20 cellular contexts compared by ENCODE assay signal in genomic region chr19:29542776-29543175, GRCh38. TPM values are rescaled to one million over a fixed set of nuclear protein-coding genes. Genes with fewer than 3 reads are reported as not detected.
A peak's percentile ranks its signal among the peaks of the same experiment; 100 is the strongest.
DNase-seq lines count a peak whose midpoint lies in the region; ATAC-seq, FAIRE-seq and TF ChIP-seq lines count a peak whose summit lies in the region.
"Had no signal": no experiment of that assay in that cellular context is flagged by ENCODE, and none has a peak within 500 bp of the region (broad histone marks: within the 10 kb centered on the region; RNA-seq: fewer than 3 reads in every experiment).

No MANE protein-coding gene starts in this region.

- H4K20me1 ChIP-seq in HepG2 (ENCODE audit: insufficient read depth, low read length), result no peaks in the 10 kb centered on the region; the same call in 1 of the 2 replicates

- ATAC-seq in right lobe of liver, result no peak
- ATAC-seq in HepG2, result no peak

- POLR2A ChIA-PET in HepG2 (lab: Yijun Ruan, JAX), result no interaction called here

- no peak overlapping the region for H2AFZ ChIP-seq in HepG2 (ENCODE audit: low read length)

- H3K4me2 ChIP-seq in HepG2 (ENCODE audit: low read depth, low read length), result no peak overlapping the region

- FAIRE-seq in HepG2 (lab: Jason Lieb, UNC), result no peak
- FAIRE-seq: D721Med, G401.6, GM12891, GM19239, H1 had no signal

- H3K27ac ChIP-seq in right lobe of liver (no peak overlapping the region), HepG2 (ENCODE audit: extremely low read length, insufficient read depth, low read length) (no peak overlapping the region), sigmoid colon (no peak overlapping the region), esophagus muscularis mucosa (replicated peaks in 1 of 4) (no peak overlapping the region)

- H3K9me3 ChIP-seq in right lobe of liver (no peaks in the 10 kb centered on the region), HepG2 (ENCODE audit: low read length) (no peaks in the 10 kb centered on the region), sigmoid colon (no peaks in the 10 kb centered on the region), esophagus muscularis mucosa (no peaks in the 10 kb centered on the region)
- H3K9me3 ChIP-seq: BE2C, Caco-2 had no signal

- H3K4me1 ChIP-seq in right lobe of liver (no peaks in the 10 kb centered on the region), HepG2 (ENCODE audit: insufficient read depth, low read length) (peaks cover 14% of the 10 kb centered on the region), sigmoid colon (no peaks in the 10 kb centered on the region), esophagus muscularis mucosa (no peaks in the 10 kb centered on the region)
- H3K4me1 ChIP-seq: BE2C had no signal

- in situ Hi-C loops in HepG2 (cut with HindIII; ENCODE audit: extremely low pct_ligation_motif_present, low pct_unique_long_range_greater_than_20kb), result no loop called here

- TF ChIP-seq CTCF in right lobe of liver (IDR thresholded peaks at IDR 0.05) (no peak), HepG2 (CRISPR knock-in tag; IDR thresholded peaks at IDR 0.05) (no peak), sigmoid colon (IDR thresholded peaks at IDR 0.05) (no peak), esophagus muscularis mucosa (IDR thresholded peaks at IDR 0.05) (no peak)

- TF ChIP-seq POLR2A in right lobe of liver (IDR thresholded peaks at IDR 0.05), result no peak
- TF ChIP-seq POLR2A in HepG2 (IDR thresholded peaks at IDR 0.05; ENCODE audit: insufficient read depth in 1 of 2, low read depth in 2 of 2, low read length in 2 of 2), result no peak
- TF ChIP-seq POLR2A in sigmoid colon (IDR thresholded peaks at IDR 0.05), result no peak
- TF ChIP-seq POLR2A in esophagus muscularis mucosa (IDR thresholded peaks at IDR 0.05; ENCODE audit: low read depth), result no peak

- no peak for TF ChIP-seq EP300 in HepG2 (IDR thresholded peaks at IDR 0.05; ENCODE audit: low read depth in 2 of 2, low read length in 2 of 2)
- no peak for TF ChIP-seq EP300 in HepG2 (CRISPR knock-in tag; IDR thresholded peaks at IDR 0.05; ENCODE audit: borderline replicate concordance)
- no peak for TF ChIP-seq EP300 in sigmoid colon (IDR thresholded peaks at IDR 0.05)
- TF ChIP-seq EP300 in esophagus muscularis mucosa (IDR thresholded peaks at IDR 0.05), result no peak

- no peaks in the 10 kb centered on the region for H3K36me3 ChIP-seq in right lobe of liver
- no peaks in the 10 kb centered on the region for H3K36me3 ChIP-seq in HepG2 (replicated peaks in 1 of 2; ENCODE audit: control insufficient read depth in 1 of 2, insufficient read depth in 2 of 2, low read length in 2 of 2)
- H3K36me3 ChIP-seq in sigmoid colon, result no peaks in the 10 kb centered on the region
- H3K36me3 ChIP-seq in esophagus muscularis mucosa, result no peaks in the 10 kb centered on the region
- H3K36me3 ChIP-seq: BE2C had no signal

- WGBS in right lobe of liver (ENCODE audit: insufficient coverage, low coverage, low lambda C conversion rate, missing lambda C conversion rate), result 40% methylated on average over 3 of the region's 3 CpGs
- 17% methylated on average over 3 of the region's 3 CpGs for WGBS in HepG2 (ENCODE audit: low lambda C conversion rate)
- WGBS in sigmoid colon, 2 donors, result 75 to 82% methylated on average over 3 of the region's 3 CpGs
- 82% methylated on average over 3 of the region's 3 CpGs for WGBS in esophagus muscularis mucosa

- H3K4me3 ChIP-seq in right lobe of liver, result no peak overlapping the region
- no peak overlapping the region for H3K4me3 ChIP-seq in HepG2 (replicated peaks in 1 of 3; ENCODE audit: insufficient read depth in 1 of 3, low read depth in 2 of 3, low read length in 3 of 3)
- H3K4me3 ChIP-seq in sigmoid colon, result no peak overlapping the region
- H3K4me3 ChIP-seq in esophagus muscularis mucosa, result no peak overlapping the region

- H3K27me3 ChIP-seq in right lobe of liver (no peaks in the 10 kb centered on the region), HepG2 (ENCODE audit: control insufficient read depth in 1 of 2, insufficient read depth in 2 of 2, low read length in 2 of 2) (no peaks in the 10 kb centered on the region), sigmoid colon (peaks cover 0 to 11% (median 7%) of the 10 kb centered on the region in 3 donors), esophagus muscularis mucosa (peaks cover 0 to 44% (median 0%) of the 10 kb centered on the region in 4 donors)
- H3K27me3 ChIP-seq: BE2C had no signal

- DNase-seq in right lobe of liver, result peak in 2 of 3 donors; percentile 8 to 9
- DNase-seq in HepG2 (ENCODE audit: low spot score), result no peak
- peak; percentile 20 for DNase-seq in islet precursor cell
- peak; percentile 22 for DNase-seq in sigmoid colon
- DNase-seq in occipital lobe (lab: John Stamatoyannopoulos, UW), result no peak
- no peak for DNase-seq in activated CD8-positive, alpha-beta memory T cell treated with anti-CD3 and anti-CD28 coated beads, Interleukin-2, amount 50 U/mL, for 4 hours
- no peak for DNase-seq in esophagus muscularis mucosa (ENCODE audit: extremely low spot score)
- DNase-seq: ACHN, BE2C, C1 segment of cervical spinal cord, HCEC 1CT had no signal

- intact Hi-C loops in right lobe of liver (cut with DNase I), result no loop called here
- intact Hi-C loops in HepG2 (cut with micrococcal nuclease; ENCODE audit: unreplicated experiment), result no loop called here
- intact Hi-C loops in sigmoid colon (cut with DNase I), result no loop called here
- intact Hi-C loops in esophagus muscularis mucosa (cut with DNase I), result no loop called here

- CTCF ChIA-PET in HepG2 (lab: Yijun Ruan, JAX; ENCODE audit: low intra/inter-chr PET ratio, low total read pairs), result no interaction called here

- H3K9ac ChIP-seq in HepG2 (ENCODE audit: insufficient read depth, low read depth, low read length), result no peak overlapping the region

- H3K79me2 ChIP-seq in HepG2 (ENCODE audit: insufficient read depth, low read length), result no peaks in the 10 kb centered on the region

- TF ChIP-seq RAD21 in HepG2 (CRISPR knock-in tag; IDR thresholded peaks at IDR 0.05), result no peak

- BruUV-seq in HepG2 (replicated peaks; lab: Mats Ljungman, UMichigan), result no TSS peak

TF ChIP-seq in HepG2, 621 proteins besides CTCF, POLR2A, EP300 and RAD21 (continues in another document):
- TF ChIP-seq ZNF7 (CRISPR knock-in tag; IDR thresholded peaks at IDR 0.05) (no peak), HMG20A (CRISPR knock-in tag; IDR thresholded peaks at IDR 0.05; ENCODE audit: borderline replicate concordance) (no peak), RXRB (CRISPR knock-in tag; IDR thresholded peaks at IDR 0.05; ENCODE audit: borderline replicate concordance) (no peak), FOXA1 (IDR thresholded peaks at IDR 0.05) (no peak), FOXA1 (CRISPR knock-in tag; IDR thresholded peaks at IDR 0.05) (no peak), ZNF251 (CRISPR knock-in tag; IDR thresholded peaks at IDR 0.05) (no peak), LRRFIP1 (CRISPR knock-in tag; conservative IDR thresholded peaks at IDR 0.05) (no peak), ZNF777 (CRISPR knock-in tag; IDR thresholded peaks at IDR 0.05) (no peak), ZNF34 (CRISPR knock-in tag; IDR thresholded peaks at IDR 0.05; ENCODE audit: borderline replicate concordance) (no peak)

RNA-seq across cellular contexts. Expression of gene VSTM2B, which starts 17.0 kb away (rescaled TPM):
- total RNA-seq in right lobe of liver (not detected), HepG2 (2016; rRNA removed; fragmentation: Illumina TruSeq; extraction: Trizol) (not detected in 2 replicates), sigmoid colon (under 1 TPM in 1 of 4 donors, not detected in 3; 0.41 TPM), occipital lobe (12.3 TPM), esophagus muscularis mucosa (under 1 TPM in 2 of 4 donors, not detected in 2; 0.23 to 0.33 TPM)
- total RNA-seq in HepG2 (2016; cell fraction: cytosol; rRNA removed; fragmentation: Illumina TruSeq; extraction: Trizol; ENCODE audit: low read depth), result not detected in 2 replicates
- not detected in 2 replicates for total RNA-seq in HepG2 (2016; cell fraction: insoluble cytoplasmic fraction; rRNA removed; fragmentation: Illumina TruSeq; extraction: Trizol)
- not detected in 2 replicates for total RNA-seq in HepG2 (2016; cell fraction: membrane; rRNA removed; fragmentation: Illumina TruSeq; extraction: Trizol)
- total RNA-seq in HepG2 (2016; cell fraction: nucleus; rRNA removed; fragmentation: Illumina TruSeq; extraction: Trizol), result not detected in 2 replicates
- polyA plus RNA-seq in HepG2 (2011; rRNA removed) (not detected in 2 replicates), sigmoid colon (not detected)
- not detected in 2 replicates for polyA plus RNA-seq in HepG2 (2011; cell fraction: cytosol; rRNA removed)
- polyA plus RNA-seq in HepG2 (2011; cell fraction: nucleus; rRNA removed), result not detected in 2 replicates
- polyA plus RNA-seq in HepG2 (2012), result not detected in 2 replicates
- polyA plus RNA-seq in HepG2 (2016; cell fraction: cytosol; fragmentation: Illumina TruSeq; extraction: Trizol; ENCODE audit: low read depth), result not detected in 2 replicates
- polyA plus RNA-seq in HepG2 (2016; cell fraction: insoluble cytoplasmic fraction; fragmentation: Illumina TruSeq; extraction: Trizol; ENCODE audit: low read depth), result not detected in 2 replicates
- not detected in 2 replicates for polyA plus RNA-seq in HepG2 (2016; cell fraction: membrane; fragmentation: Illumina TruSeq; extraction: Trizol; ENCODE audit: low read depth)
- not detected in 2 replicates for polyA plus RNA-seq in HepG2 (2016; cell fraction: nucleus; fragmentation: Illumina TruSeq; extraction: Trizol; ENCODE audit: insufficient read depth, low read depth)
- polyA minus RNA-seq in HepG2 (2011; rRNA and poly(A)+ RNA removed; ENCODE audit: low replicate concordance), result not detected in 2 replicates
- polyA minus RNA-seq in HepG2 (2011; cell fraction: cytosol; rRNA and poly(A)+ RNA removed), result not detected in 2 replicates
- polyA minus RNA-seq in HepG2 (2011; cell fraction: nucleus; rRNA and poly(A)+ RNA removed), result not detected in 2 replicates
- total RNA-seq: A172; Caco-2; CD4-positive, alpha-beta T cell; HT-29 had no signal

Comparison
In these comparisons a context has a peak if more than half of its experiments do, and no peak if none do; other contexts are left out.
1. DNase-seq: peak in right lobe of liver (2 of 3), islet precursor cell (single experiment) and sigmoid colon (single experiment); none in HepG2 (single experiment), occipital lobe (single experiment), activated CD8-positive, alpha-beta memory T cell treated with anti-CD3 and anti-CD28 coated beads, Interleukin-2, amount 50 U/mL, for 4 hours (single experiment) and esophagus muscularis mucosa (single experiment).